ENCODE assay signal across 22 cellular contexts in the genomic region with DNA sequence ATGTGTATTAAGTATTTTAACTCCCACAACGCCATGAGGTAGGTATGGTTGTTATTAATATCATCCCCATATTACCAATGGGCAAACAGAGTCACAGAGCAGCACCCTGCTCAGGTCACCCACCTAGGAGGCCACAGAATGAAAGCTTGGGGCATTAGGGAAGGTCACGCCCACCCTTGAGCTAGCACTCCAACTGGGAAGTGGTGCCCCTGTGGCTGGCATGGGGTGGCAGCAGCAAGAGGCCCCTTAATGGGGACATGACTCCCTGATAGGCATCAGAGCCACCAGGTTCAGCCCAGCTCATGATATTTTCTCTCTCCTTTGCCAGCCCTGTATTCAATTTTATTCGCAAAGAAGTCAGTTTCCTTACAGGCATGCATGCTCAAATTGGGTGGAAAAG.
DNase-seq lines count a peak whose midpoint lies in the region; ATAC-seq, FAIRE-seq and TF ChIP-seq lines count a peak whose summit lies in the region.
"Had no signal": no experiment of that assay in that cellular context is flagged by ENCODE, and none has a peak within 500 bp of the region (broad histone marks: within the 10 kb centered on the region; RNA-seq: fewer than 3 reads in every experiment).

No MANE protein-coding gene starts in this region.

- 95 to 100% methylated on average over 1 to 3 of the region's 3 CpGs for WGBS in endodermal cell (ENCODE audit: insufficient coverage in 1 of 2, insufficient read length in 1 of 2), 2 experiments

- H3K4me3 Mint-ChIP-seq in endodermal cell: no peak overlapping the region
- H3K4me3 Mint-ChIP-seq in stimulated activated effector memory CD8-positive, alpha-beta T cell treated with anti-CD3 and anti-CD28 coated beads, Interleukin-12 subunit alpha, Interleukin-12 subunit beta, amount 100 ng/mL, for 72 hours: no peak overlapping the region
- H3K4me3 Mint-ChIP-seq: CD4-positive, alpha-beta memory T cell; HFFc6 had no signal

- ATAC-seq in Right ventricle myocardium superior (ENCODE audit: poor library complexity): no peak
- no peak for ATAC-seq in left cardiac atrium
- ATAC-seq in mucosa of descending colon: no peak
- no peak for ATAC-seq in stimulated activated effector memory CD8-positive, alpha-beta T cell treated with anti-CD3 and anti-CD28 coated beads, Interleukin-12 subunit alpha, Interleukin-12 subunit beta, amount 100 ng/mL, for 72 hours
- no peak for ATAC-seq in HG03135 (IDR thresholded peaks at IDR 0.05; ENCODE audit: unreplicated experiment)

- intact Hi-C loops in Right ventricle myocardium superior (cut with DNase I) (no loop called here), left cardiac atrium (cut with DNase I) (no loop called here), mucosa of descending colon (cut with DNase I, micrococcal nuclease) (no loop called here)

- peaks cover 4% of the 10 kb centered on the region for H3K27me3 Mint-ChIP-seq in endodermal cell (ENCODE audit: insufficient read depth)

- H3K9ac ChIP-seq in endodermal cell (ENCODE audit: extremely low read depth, low read length, poor library complexity, severe bottlenecking): no peak overlapping the region
- H3K9ac ChIP-seq: BLaER1 had no signal

- no peak overlapping the region for H3K4me3 ChIP-seq in endodermal cell (ENCODE audit: low read length)
- H3K4me3 ChIP-seq in mucosa of descending colon: no peak overlapping the region
- H3K4me3 ChIP-seq: BLaER1, MG63, PC-9 had no signal

- TF ChIP-seq CTCF in endodermal cell (conservative IDR thresholded peaks at IDR 0.05) (no peak), mucosa of descending colon (IDR thresholded peaks at IDR 0.05) (no peak)

- no peaks in the 10 kb centered on the region for H3K36me3 ChIP-seq in endodermal cell (ENCODE audit: control insufficient read depth, insufficient read depth, low read length)
- H3K36me3 ChIP-seq in mucosa of descending colon (ENCODE audit: low read depth): no peaks in the 10 kb centered on the region
- H3K36me3 ChIP-seq: BLaER1, MG63 had no signal

- H3K4me1 ChIP-seq in endodermal cell (ENCODE audit: control insufficient read depth, insufficient read depth, low read length): no peaks in the 10 kb centered on the region
- no peaks in the 10 kb centered on the region for H3K4me1 ChIP-seq in mucosa of descending colon (ENCODE audit: low read depth)

- H3K27ac Mint-ChIP-seq in endodermal cell: no peak overlapping the region
- H3K27ac Mint-ChIP-seq in stimulated activated effector memory CD8-positive, alpha-beta T cell treated with anti-CD3 and anti-CD28 coated beads, Interleukin-12 subunit alpha, Interleukin-12 subunit beta, amount 100 ng/mL, for 72 hours: peak overlapping the region; percentile 14
- H3K27ac Mint-ChIP-seq: CD4-positive, alpha-beta memory T cell; HFFc6 had no signal

- no peak overlapping the region for H3K27ac ChIP-seq in endodermal cell (ENCODE audit: low read depth, low read length)
- H3K27ac ChIP-seq: BLaER1, PC-9, RWPE1 had no signal

- DNase-seq in Right ventricle myocardium superior (peak; percentile 25), left cardiac atrium (no peak), endodermal cell (peak; percentile 18), mucosa of descending colon (peak in 2 of 3 donors; percentile 1 to 13), GM12891 (ENCODE audit: insufficient read length, low spot score) (no peak)
- DNase-seq in stimulated activated effector memory CD8-positive, alpha-beta T cell treated with anti-CD3 and anti-CD28 coated beads, Interleukin-12 subunit alpha, Interleukin-12 subunit beta, amount 100 ng/mL, for 72 hours (ENCODE audit: low spot score in 2 of 2): no peak
- DNase-seq: CD4-positive, alpha-beta memory T cell; DMS153; GDM1; H7; HFFc6; Kasumi-1; MG63; NCI-H1048; NCI-H1436; NCI-H1930; NCI-H524 treated with DMSO at 0.1 percent for 48 hours; PC-9 had no signal

- no peaks in the 10 kb centered on the region for H3K4me1 Mint-ChIP-seq in endodermal cell
- H3K4me1 Mint-ChIP-seq in stimulated activated effector memory CD8-positive, alpha-beta T cell treated with anti-CD3 and anti-CD28 coated beads, Interleukin-12 subunit alpha, Interleukin-12 subunit beta, amount 100 ng/mL, for 72 hours: peaks cover 37% of the 10 kb centered on the region
- H3K4me1 Mint-ChIP-seq: CD4-positive, alpha-beta memory T cell had no signal

- no peaks in the 10 kb centered on the region for H3K9me3 Mint-ChIP-seq in endodermal cell
- peaks cover 5% of the 10 kb centered on the region for H3K9me3 Mint-ChIP-seq in stimulated activated effector memory CD8-positive, alpha-beta T cell treated with anti-CD3 and anti-CD28 coated beads, Interleukin-12 subunit alpha, Interleukin-12 subunit beta, amount 100 ng/mL, for 72 hours
- H3K9me3 Mint-ChIP-seq: CD4-positive, alpha-beta memory T cell; HFFc6 had no signal

- H3K9me3 ChIP-seq in endodermal cell (ENCODE audit: control insufficient read depth, low read length) (no peaks in the 10 kb centered on the region), mucosa of descending colon (no peaks in the 10 kb centered on the region)
- H3K9me3 ChIP-seq: BLaER1, MG63 had no signal

- no peaks in the 10 kb centered on the region for H3K27me3 ChIP-seq in endodermal cell (ENCODE audit: control insufficient read depth, insufficient read depth, low read length, poor library complexity, severe bottlenecking)
- H3K27me3 ChIP-seq: MG63 had no signal

- no peak for FAIRE-seq in GM12891 (lab: Jason Lieb, UNC)
- FAIRE-seq: HTR-8/SVneo had no signal

- TF ChIP-seq POLR2A in GM12891 (IDR thresholded peaks at IDR 0.05; ENCODE audit: low read depth, low read length): no peak

- H3K36me3 Mint-ChIP-seq in endodermal cell (ENCODE audit: low read depth): no peaks in the 10 kb centered on the region
- no peaks in the 10 kb centered on the region for H3K36me3 Mint-ChIP-seq in stimulated activated effector memory CD8-positive, alpha-beta T cell treated with anti-CD3 and anti-CD28 coated beads, Interleukin-12 subunit alpha, Interleukin-12 subunit beta, amount 100 ng/mL, for 72 hours
- H3K36me3 Mint-ChIP-seq: CD4-positive, alpha-beta memory T cell had no signal

TF ChIP-seq in GM12891, 5 proteins besides CTCF, POLR2A, EP300 and RAD21:
- TF ChIP-seq SPI1 (IDR thresholded peaks at IDR 0.05; ENCODE audit: low read depth, low read length): no peak
- no peak for TF ChIP-seq PAX5 (IDR thresholded peaks at IDR 0.05; ENCODE audit: insufficient read depth, low read length, severe bottlenecking)
- no peak for TF ChIP-seq POU2F2 (IDR thresholded peaks at IDR 0.05; ENCODE audit: low read depth, low read length)
- TF ChIP-seq TAF1 (IDR thresholded peaks at IDR 0.05; ENCODE audit: low read depth, low read length): no peak
- TF ChIP-seq POLR2AphosphoS5 (IDR thresholded peaks at IDR 0.05; ENCODE audit: low read depth, low read length): no peak
TF ChIP-seq in GM12891: peak in this region for 0.

Comparison
In these comparisons a context has a peak if more than half of its experiments do, and no peak if none do; other contexts are left out.
1. DNase-seq: peak in Right ventricle myocardium superior (single experiment), endodermal cell (single experiment) and mucosa of descending colon (2 of 3); none in left cardiac atrium (single experiment), stimulated activated effector memory CD8-positive, alpha-beta T cell treated with anti-CD3 and anti-CD28 coated beads, Interleukin-12 subunit alpha, Interleukin-12 subunit beta, amount 100 ng/mL, for 72 hours (0 of 2) and GM12891 (single experiment).